7 cellular contexts compared by ENCODE assay signal in genomic region chr19:56594783-56595547, GRCh38. TPM values are rescaled to one million over a fixed set of nuclear protein-coding genes. Genes with fewer than 3 reads are reported as not detected.
A peak's percentile ranks its signal among the peaks of the same experiment; 100 is the strongest.
DNase-seq lines count a peak whose midpoint lies in the region; ATAC-seq and TF ChIP-seq lines count a peak whose summit lies in the region.

ZNF71 (plus strand) TSS chr19:56595302; CDS start chr19:56601559, 6,257 bp downstream.

- H3K4me3 ChIP-seq in breast epithelium (peak within 1 kb of the TSS; percentile 87 to 98 (median 93)), iPS-20b (ENCODE audit: low read length) (peak within 1 kb of the TSS; percentile 92), skeletal muscle tissue (ENCODE audit: low read length in 3 of 3) (peak within 1 kb of the TSS; percentile 92 to 100 (median 99))

- peak; percentile 43 for DNase-seq in NCI-H2107 treated with DMSO at 0.1 percent for 48 hours (lab: John Stamatoyannopoulos, UW; ENCODE audit: unreplicated experiment)
- DNase-seq in breast epithelium (ENCODE audit: low spot score in 2 of 2): peak; percentile 73 to 85

- H3K9me3 ChIP-seq in breast epithelium (peaks cover 0 to 13% of the 10 kb centered on the region in 2 donors), iPS-20b (ENCODE audit: insufficient read depth, low read depth, low read length) (peaks cover 20% of the 10 kb centered on the region), skeletal muscle tissue (ENCODE audit: control insufficient read depth in 3 of 3, low read length in 3 of 3) (no peaks in the 10 kb centered on the region)

- intact Hi-C loops in breast epithelium (cut with DNase I; ENCODE audit: low total_unique reads): no loop called here

- H3K4me1 ChIP-seq in breast epithelium (peaks cover 0 to 6% of the 10 kb centered on the region in 2 donors), iPS-20b (ENCODE audit: insufficient read depth, low read length) (peaks cover 3% of the 10 kb centered on the region; the same call in 1 of the 2 replicates), skeletal muscle tissue (ENCODE audit: control insufficient read depth in 3 of 3, insufficient read depth in 3 of 3, low read length in 3 of 3) (peaks cover 9 to 19% (median 10%) of the 10 kb centered on the region in 3 donors)

- TF ChIP-seq CTCF in VCaP (conservative IDR thresholded peaks at IDR 0.05): no peak
- no peak for TF ChIP-seq CTCF in breast epithelium (IDR thresholded peaks at IDR 0.05)

- no peaks in the 10 kb centered on the region for H3K27me3 ChIP-seq in breast epithelium
- no peaks in the 10 kb centered on the region for H3K27me3 ChIP-seq in iPS-20b (ENCODE audit: insufficient read depth, low read length)
- no peaks in the 10 kb centered on the region for H3K27me3 ChIP-seq in skeletal muscle tissue (ENCODE audit: control insufficient read depth in 3 of 3, insufficient read depth in 3 of 3, low read length in 3 of 3)

- ATAC-seq in GM18505 (IDR thresholded peaks at IDR 0.05; ENCODE audit: unreplicated experiment) (peak; percentile 97), HG02981 (IDR thresholded peaks at IDR 0.05; ENCODE audit: unreplicated experiment) (peak; percentile 83)

- H3K36me3 ChIP-seq in breast epithelium (no peaks in the 10 kb centered on the region), iPS-20b (ENCODE audit: insufficient read depth, low read depth, low read length) (peaks cover 12% of the 10 kb centered on the region), skeletal muscle tissue (ENCODE audit: control insufficient read depth in 3 of 3, insufficient read depth in 3 of 3, low read length in 3 of 3) (peaks cover 0 to 7% (median 3%) of the 10 kb centered on the region in 3 donors)

- H3K27ac ChIP-seq in VCaP: peak within 1 kb of the TSS; percentile 81
- peak within 1 kb of the TSS; percentile 48 to 70 for H3K27ac ChIP-seq in breast epithelium
- H3K27ac ChIP-seq in iPS-20b (ENCODE audit: low read length): peak within 1 kb of the TSS; percentile 56
- peak within 1 kb of the TSS; percentile 56 for H3K27ac ChIP-seq in skeletal muscle tissue (ENCODE audit: low read depth, low read length)

- peak; percentile 18 for TF ChIP-seq POLR2A in GM18505 (IDR thresholded peaks at IDR 0.05; ENCODE audit: borderline replicate concordance, extremely low read depth, insufficient read depth, insufficient read length)
- TF ChIP-seq POLR2A in breast epithelium (IDR thresholded peaks at IDR 0.05): no peak

- H3K9ac ChIP-seq in iPS-20b (ENCODE audit: low read depth, low read length): peak within 1 kb of the TSS; percentile 89
- peak within 1 kb of the TSS; percentile 88 to 95 (median 89) for H3K9ac ChIP-seq in skeletal muscle tissue (ENCODE audit: low read depth in 1 of 3, low read length in 3 of 3)

RNA-seq across cellular contexts. Expression of gene ZNF71, which starts in this region (rescaled TPM):
- total RNA-seq in breast epithelium: 1 to 10 TPM; 5.4 to 9.8 (median 8.9) TPM
- total RNA-seq in skeletal muscle tissue: 8.9 TPM

Comparison
In these comparisons a context has a peak if more than half of its experiments do, and no peak if none do; other contexts are left out.
1. Peak in every context shown above with its lines: DNase-seq, ATAC-seq, H3K4me3 ChIP-seq and H3K27ac ChIP-seq.